1 cellular context compared by ENCODE assay signal in the genomic region with DNA sequence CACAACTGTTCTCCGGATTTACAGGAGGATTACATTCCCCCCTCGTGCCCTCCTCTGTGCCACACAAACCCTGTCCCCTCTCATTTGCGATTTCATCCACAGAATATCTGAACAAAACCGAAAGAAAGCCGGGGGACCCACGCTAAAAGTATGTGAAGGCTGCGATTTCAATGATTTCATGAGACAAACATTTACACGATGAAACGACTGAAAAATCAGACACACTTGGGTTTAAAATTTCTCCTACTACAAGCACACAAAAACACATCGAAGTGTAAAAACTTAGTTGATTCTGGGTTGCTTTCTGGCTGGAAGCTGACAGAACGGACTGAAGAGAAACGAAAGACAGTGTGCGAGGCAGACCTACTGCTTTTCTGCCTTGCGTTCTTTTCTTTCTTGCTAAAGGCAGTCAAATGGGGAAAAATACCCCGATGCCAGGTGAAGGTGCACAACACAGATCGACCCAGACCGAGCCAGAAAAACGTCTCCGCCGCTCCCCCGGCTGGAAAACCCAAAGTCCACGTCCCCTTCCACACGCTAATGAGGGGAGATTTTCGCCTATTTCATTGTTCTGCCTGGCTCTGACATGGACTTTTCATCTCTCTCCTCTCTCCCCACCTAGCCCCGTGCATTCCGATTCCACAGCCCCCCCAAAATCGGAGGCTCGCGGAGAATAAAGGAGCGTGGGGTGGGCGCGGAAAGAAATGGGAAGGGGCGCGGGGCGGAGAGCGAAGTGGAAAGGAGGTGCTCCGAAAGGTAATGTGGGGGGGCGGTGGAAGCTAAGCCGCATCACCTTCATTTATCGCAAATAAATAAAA.
A peak's percentile ranks its signal among the peaks of the same experiment; 100 is the strongest.
TF ChIP-seq lines count a peak whose summit lies in the region.

No MANE protein-coding gene starts in this region.

TF ChIP-seq in K562, 482 proteins besides CTCF, POLR2A, EP300 and RAD21 (continued from another document and continues in another):
- TF ChIP-seq, protein P1, sequence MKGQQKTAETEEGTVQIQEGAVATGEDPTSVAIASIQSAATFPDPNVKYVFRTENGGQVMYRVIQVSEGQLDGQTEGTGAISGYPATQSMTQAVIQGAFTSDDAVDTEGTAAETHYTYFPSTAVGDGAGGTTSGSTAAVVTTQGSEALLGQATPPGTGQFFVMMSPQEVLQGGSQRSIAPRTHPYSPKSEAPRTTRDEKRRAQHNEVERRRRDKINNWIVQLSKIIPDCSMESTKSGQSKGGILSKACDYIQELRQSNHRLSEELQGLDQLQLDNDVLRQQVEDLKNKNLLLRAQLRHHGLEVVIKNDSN (CRISPR knock-in tag; IDR thresholded peaks at IDR 0.05), result no peak
- TF ChIP-seq, protein P2, sequence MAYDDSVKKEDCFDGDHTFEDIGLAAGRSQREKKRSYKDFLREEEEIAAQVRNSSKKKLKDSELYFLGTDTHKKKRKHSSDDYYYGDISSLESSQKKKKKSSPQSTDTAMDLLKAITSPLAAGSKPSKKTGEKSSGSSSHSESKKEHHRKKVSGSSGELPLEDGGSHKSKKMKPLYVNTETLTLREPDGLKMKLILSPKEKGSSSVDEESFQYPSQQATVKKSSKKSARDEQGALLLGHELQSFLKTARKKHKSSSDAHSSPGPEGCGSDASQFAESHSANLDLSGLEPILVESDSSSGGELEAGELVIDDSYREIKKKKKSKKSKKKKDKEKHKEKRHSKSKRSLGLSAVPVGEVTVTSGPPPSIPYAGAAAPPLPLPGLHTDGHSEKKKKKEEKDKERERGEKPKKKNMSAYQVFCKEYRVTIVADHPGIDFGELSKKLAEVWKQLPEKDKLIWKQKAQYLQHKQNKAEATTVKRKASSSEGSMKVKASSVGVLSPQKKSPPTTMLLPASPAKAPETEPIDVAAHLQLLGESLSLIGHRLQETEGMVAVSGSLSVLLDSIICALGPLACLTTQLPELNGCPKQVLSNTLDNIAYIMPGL (CRISPR knock-in tag; IDR thresholded peaks at IDR 0.05), result no peak
- TF ChIP-seq RBFOX2 (IDR thresholded peaks at IDR 0.05; ENCODE audit: low read depth, low read length) (peak; percentile 14; the same call in 1 of the 2 replicates), PHTF2 (CRISPR knock-in tag; IDR thresholded peaks at IDR 0.05) (no peak), TBP (optimal IDR thresholded peaks at IDR 0.05; ENCODE audit: low read depth, low read length) (peak; percentile 11), ZNF778 (CRISPR knock-in tag; IDR thresholded peaks at IDR 0.05) (no peak), SAP30 (IDR thresholded peaks at IDR 0.05; ENCODE audit: borderline replicate concordance, insufficient read depth, low read depth, low read length, poor library complexity, severe bottlenecking) (peak; percentile 58), TEAD4 (IDR thresholded peaks at IDR 0.05; ENCODE audit: low read length) (peak; percentile 8; the same call in 1 of the 2 replicates), TEAD4 (CRISPR knock-in tag; IDR thresholded peaks at IDR 0.05; ENCODE audit: borderline replicate concordance) (no peak), TSC22D4 (tag; IDR thresholded peaks at IDR 0.05) (no peak), CBX8 (IDR thresholded peaks at IDR 0.05; ENCODE audit: borderline replicate concordance, extremely low read depth, low read depth, low read length, poor library complexity, severe bottlenecking) (peak; percentile 89), DPF2 (IDR thresholded peaks at IDR 0.05) (peak; percentile 33; the same call in 1 of the 2 replicates), CBFA2T3 (IDR thresholded peaks at IDR 0.05) (no peak), SOX6 (IDR thresholded peaks at IDR 0.05) (no peak), U2AF2 (optimal IDR thresholded peaks at IDR 0.05; ENCODE audit: low read depth, low read length) (no peak), IRF2 (CRISPR knock-in tag; IDR thresholded peaks at IDR 0.05) (no peak), PCBP1 (IDR thresholded peaks at IDR 0.05; ENCODE audit: low read depth, low read length, poor library complexity, severe bottlenecking) (no peak), SMARCE1 (IDR thresholded peaks at IDR 0.05) (peak; percentile 71; the same call in 1 of the 2 replicates), C11orf30 (IDR thresholded peaks at IDR 0.05; ENCODE audit: low read depth) (peak; percentile 26; the same call in 1 of the 2 replicates)
- TF ChIP-seq, protein P3, sequence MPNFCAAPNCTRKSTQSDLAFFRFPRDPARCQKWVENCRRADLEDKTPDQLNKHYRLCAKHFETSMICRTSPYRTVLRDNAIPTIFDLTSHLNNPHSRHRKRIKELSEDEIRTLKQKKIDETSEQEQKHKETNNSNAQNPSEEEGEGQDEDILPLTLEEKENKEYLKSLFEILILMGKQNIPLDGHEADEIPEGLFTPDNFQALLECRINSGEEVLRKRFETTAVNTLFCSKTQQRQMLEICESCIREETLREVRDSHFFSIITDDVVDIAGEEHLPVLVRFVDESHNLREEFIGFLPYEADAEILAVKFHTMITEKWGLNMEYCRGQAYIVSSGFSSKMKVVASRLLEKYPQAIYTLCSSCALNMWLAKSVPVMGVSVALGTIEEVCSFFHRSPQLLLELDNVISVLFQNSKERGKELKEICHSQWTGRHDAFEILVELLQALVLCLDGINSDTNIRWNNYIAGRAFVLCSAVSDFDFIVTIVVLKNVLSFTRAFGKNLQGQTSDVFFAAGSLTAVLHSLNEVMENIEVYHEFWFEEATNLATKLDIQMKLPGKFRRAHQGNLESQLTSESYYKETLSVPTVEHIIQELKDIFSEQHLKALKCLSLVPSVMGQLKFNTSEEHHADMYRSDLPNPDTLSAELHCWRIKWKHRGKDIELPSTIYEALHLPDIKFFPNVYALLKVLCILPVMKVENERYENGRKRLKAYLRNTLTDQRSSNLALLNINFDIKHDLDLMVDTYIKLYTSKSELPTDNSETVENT (CRISPR knock-in tag; IDR thresholded peaks at IDR 0.05), result no peak
- TF ChIP-seq, protein P4, sequence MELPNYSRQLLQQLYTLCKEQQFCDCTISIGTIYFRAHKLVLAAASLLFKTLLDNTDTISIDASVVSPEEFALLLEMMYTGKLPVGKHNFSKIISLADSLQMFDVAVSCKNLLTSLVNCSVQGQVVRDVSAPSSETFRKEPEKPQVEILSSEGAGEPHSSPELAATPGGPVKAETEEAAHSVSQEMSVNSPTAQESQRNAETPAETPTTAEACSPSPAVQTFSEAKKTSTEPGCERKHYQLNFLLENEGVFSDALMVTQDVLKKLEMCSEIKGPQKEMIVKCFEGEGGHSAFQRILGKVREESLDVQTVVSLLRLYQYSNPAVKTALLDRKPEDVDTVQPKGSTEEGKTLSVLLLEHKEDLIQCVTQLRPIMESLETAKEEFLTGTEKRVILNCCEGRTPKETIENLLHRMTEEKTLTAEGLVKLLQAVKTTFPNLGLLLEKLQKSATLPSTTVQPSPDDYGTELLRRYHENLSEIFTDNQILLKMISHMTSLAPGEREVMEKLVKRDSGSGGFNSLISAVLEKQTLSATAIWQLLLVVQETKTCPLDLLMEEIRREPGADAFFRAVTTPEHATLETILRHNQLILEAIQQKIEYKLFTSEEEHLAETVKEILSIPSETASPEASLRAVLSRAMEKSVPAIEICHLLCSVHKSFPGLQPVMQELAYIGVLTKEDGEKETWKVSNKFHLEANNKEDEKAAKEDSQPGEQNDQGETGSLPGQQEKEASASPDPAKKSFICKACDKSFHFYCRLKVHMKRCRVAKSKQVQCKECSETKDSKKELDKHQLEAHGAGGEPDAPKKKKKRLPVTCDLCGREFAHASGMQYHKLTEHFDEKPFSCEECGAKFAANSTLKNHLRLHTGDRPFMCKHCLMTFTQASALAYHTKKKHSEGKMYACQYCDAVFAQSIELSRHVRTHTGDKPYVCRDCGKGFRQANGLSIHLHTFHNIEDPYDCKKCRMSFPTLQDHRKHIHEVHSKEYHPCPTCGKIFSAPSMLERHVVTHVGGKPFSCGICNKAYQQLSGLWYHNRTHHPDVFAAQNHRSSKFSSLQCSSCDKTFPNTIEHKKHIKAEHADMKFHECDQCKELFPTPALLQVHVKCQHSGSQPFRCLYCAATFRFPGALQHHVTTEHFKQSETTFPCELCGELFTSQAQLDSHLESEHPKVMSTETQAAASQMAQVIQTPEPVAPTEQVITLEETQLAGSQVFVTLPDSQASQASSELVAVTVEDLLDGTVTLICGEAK (IDR thresholded peaks at IDR 0.05), result peak; percentile 26; the same call in 1 of the 2 replicates
- TF ChIP-seq, protein P4 (CRISPR knock-in tag; IDR thresholded peaks at IDR 0.05), result no peak
- TF ChIP-seq, protein P5, sequence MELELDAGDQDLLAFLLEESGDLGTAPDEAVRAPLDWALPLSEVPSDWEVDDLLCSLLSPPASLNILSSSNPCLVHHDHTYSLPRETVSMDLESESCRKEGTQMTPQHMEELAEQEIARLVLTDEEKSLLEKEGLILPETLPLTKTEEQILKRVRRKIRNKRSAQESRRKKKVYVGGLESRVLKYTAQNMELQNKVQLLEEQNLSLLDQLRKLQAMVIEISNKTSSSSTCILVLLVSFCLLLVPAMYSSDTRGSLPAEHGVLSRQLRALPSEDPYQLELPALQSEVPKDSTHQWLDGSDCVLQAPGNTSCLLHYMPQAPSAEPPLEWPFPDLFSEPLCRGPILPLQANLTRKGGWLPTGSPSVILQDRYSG (tag; conservative IDR thresholded peaks at IDR 0.05; ENCODE audit: low read depth), result 0 out of 2 replicates have a peak, but pooled peaks have one; percentile 44
- TF ChIP-seq, protein P6, sequence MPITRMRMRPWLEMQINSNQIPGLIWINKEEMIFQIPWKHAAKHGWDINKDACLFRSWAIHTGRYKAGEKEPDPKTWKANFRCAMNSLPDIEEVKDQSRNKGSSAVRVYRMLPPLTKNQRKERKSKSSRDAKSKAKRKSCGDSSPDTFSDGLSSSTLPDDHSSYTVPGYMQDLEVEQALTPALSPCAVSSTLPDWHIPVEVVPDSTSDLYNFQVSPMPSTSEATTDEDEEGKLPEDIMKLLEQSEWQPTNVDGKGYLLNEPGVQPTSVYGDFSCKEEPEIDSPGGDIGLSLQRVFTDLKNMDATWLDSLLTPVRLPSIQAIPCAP (CRISPR knock-in tag; IDR thresholded peaks at IDR 0.05; ENCODE audit: borderline replicate concordance), result no peak
